Comparison of ENCODE assay signal across 22 cellular contexts in genomic region chr9:81537964-81538363, GRCh38.
"Had no signal": no experiment of that assay in that cellular context is flagged by ENCODE, and none has a peak within 500 bp of the region (broad histone marks: within the 10 kb centered on the region; RNA-seq: fewer than 3 reads in every experiment).

No MANE protein-coding gene starts in this region.

- H3K36me3 ChIP-seq: left ventricle myocardium inferior, lower lobe of right lung, suprapubic skin, thyroid gland, upper lobe of left lung, uterus had no signal

- H3K9me3 Mint-ChIP-seq: memory B cell; natural killer cell treated with Interleukin-12 subunit alpha and Interleukin-12 subunit beta and Interleukin-15 and Interleukin-18, amount 100 ng/mL, for 72 hours; stimulated activated effector memory CD8-positive, alpha-beta T cell treated with anti-CD3 and anti-CD28 coated beads, Interleukin-12 subunit alpha, Interleukin-12 subunit beta, amount 100 ng/mL, for 72 hours had no signal

- H3K27ac Mint-ChIP-seq: memory B cell; natural killer cell treated with Interleukin-12 subunit alpha and Interleukin-12 subunit beta and Interleukin-15 and Interleukin-18, amount 100 ng/mL, for 72 hours; stimulated activated effector memory CD8-positive, alpha-beta T cell treated with anti-CD3 and anti-CD28 coated beads, Interleukin-12 subunit alpha, Interleukin-12 subunit beta, amount 100 ng/mL, for 72 hours had no signal

- H3K9me3 ChIP-seq: left ventricle myocardium inferior, lower lobe of right lung, suprapubic skin, thyroid gland, upper lobe of left lung, uterus had no signal

- H3K27ac ChIP-seq: dorsolateral prefrontal cortex, foreskin keratinocyte, hepatocyte, left ventricle myocardium inferior, lower lobe of right lung, suprapubic skin, thyroid gland, upper lobe of left lung, uterus had no signal

- H3K27me3 Mint-ChIP-seq: memory B cell had no signal

- ATAC-seq: esophagus mucosa; foreskin keratinocyte; left cardiac atrium; lower lobe of right lung; natural killer cell treated with Interleukin-12 subunit alpha and Interleukin-12 subunit beta and Interleukin-15 and Interleukin-18, amount 100 ng/mL, for 72 hours; stimulated activated effector memory CD8-positive, alpha-beta T cell treated with anti-CD3 and anti-CD28 coated beads, Interleukin-12 subunit alpha, Interleukin-12 subunit beta, amount 100 ng/mL, for 72 hours; stimulated activated naive CD8-positive, alpha-beta T cell treated with anti-CD3 and anti-CD28 coated beads, Interleukin-15, Interleukin-2, amounts not matched to agents 100 U/mL and 50 U/mL, for 24 hours had no signal

- H3K4me3 Mint-ChIP-seq: memory B cell; natural killer cell treated with Interleukin-12 subunit alpha and Interleukin-12 subunit beta and Interleukin-15 and Interleukin-18, amount 100 ng/mL, for 72 hours; stimulated activated effector memory CD8-positive, alpha-beta T cell treated with anti-CD3 and anti-CD28 coated beads, Interleukin-12 subunit alpha, Interleukin-12 subunit beta, amount 100 ng/mL, for 72 hours had no signal

- H3K4me1 ChIP-seq: foreskin keratinocyte, left ventricle myocardium inferior, lower lobe of right lung, suprapubic skin, upper lobe of left lung, uterus had no signal

- H3K4me1 Mint-ChIP-seq: memory B cell; stimulated activated effector memory CD8-positive, alpha-beta T cell treated with anti-CD3 and anti-CD28 coated beads, Interleukin-12 subunit alpha, Interleukin-12 subunit beta, amount 100 ng/mL, for 72 hours had no signal

- H3K27me3 ChIP-seq: foreskin keratinocyte, hepatocyte, suprapubic skin, thyroid gland, upper lobe of left lung, uterus had no signal

- H3K4me3 ChIP-seq: dorsolateral prefrontal cortex, hepatocyte, left ventricle myocardium inferior, lower lobe of right lung, suprapubic skin, thyroid gland, upper lobe of left lung, uterus had no signal

- H3K36me3 Mint-ChIP-seq: memory B cell; natural killer cell treated with Interleukin-12 subunit alpha and Interleukin-12 subunit beta and Interleukin-15 and Interleukin-18, amount 100 ng/mL, for 72 hours; stimulated activated effector memory CD8-positive, alpha-beta T cell treated with anti-CD3 and anti-CD28 coated beads, Interleukin-12 subunit alpha, Interleukin-12 subunit beta, amount 100 ng/mL, for 72 hours had no signal

- DNase-seq: cortex of kidney; dorsolateral prefrontal cortex; effector CD8-positive, alpha-beta T cell; foreskin keratinocyte; head of caudate nucleus; kidney; left cardiac atrium; left ventricle myocardium inferior; lower lobe of right lung; midbrain; stimulated activated CD4-positive, alpha-beta T cell treated with anti-CD3 and anti-CD28 coated beads, Interleukin-4, amount 100 ng/mL, for 1 hour; stimulated activated CD8-positive, alpha-beta memory T cell treated with anti-CD3 and anti-CD28 coated beads, Interleukin-4, amount 100 ng/mL, for 48 hours; stimulated activated naive CD8-positive, alpha-beta T cell treated with anti-CD3 and anti-CD28 coated beads, Interleukin-15, Interleukin-2, amounts not matched to agents 100 U/mL and 50 U/mL, for 24 hours; thyroid gland; upper lobe of left lung; uterus had no signal
